Comparison of ENCODE assay signal across 8 cellular contexts in the genomic region with DNA sequence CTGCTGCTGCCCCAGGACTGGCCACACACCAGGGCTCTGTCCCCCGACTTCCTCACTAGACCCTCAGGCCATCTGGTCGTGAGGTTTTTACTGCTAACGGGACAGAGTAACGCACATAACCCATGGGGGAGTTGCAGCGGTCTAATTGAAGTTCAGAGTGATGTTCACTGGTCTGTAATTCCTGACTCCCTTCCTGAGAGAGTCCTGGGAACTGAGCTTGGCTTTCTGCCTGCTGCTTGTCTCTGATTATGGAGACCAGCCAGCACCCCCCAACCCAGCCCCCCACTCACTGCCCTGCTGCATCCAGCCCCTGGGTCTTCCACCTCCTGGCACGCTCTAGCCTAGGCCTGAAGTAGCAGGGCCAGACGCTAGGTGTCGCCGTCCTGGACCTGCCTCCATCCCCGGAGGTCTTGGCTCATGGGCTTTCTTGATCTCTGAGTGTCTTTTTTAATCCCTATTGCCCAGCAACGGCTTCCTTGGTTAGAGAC.
A peak's percentile ranks its signal among the peaks of the same experiment; 100 is the strongest.
DNase-seq lines count a peak whose midpoint lies in the region; ATAC-seq and TF ChIP-seq lines count a peak whose summit lies in the region.

No MANE protein-coding gene starts in this region.

- H3K4me1 ChIP-seq in GM23338 (ENCODE audit: insufficient read depth) (peaks cover 72% of the 10 kb centered on the region), fibroblast of lung (ENCODE audit: control insufficient read depth, extremely low read depth, insufficient read depth, low read length) (no peaks in the 10 kb centered on the region), psoas muscle (peaks cover 54% of the 10 kb centered on the region)

- H3K9me3 ChIP-seq in fibroblast of lung (ENCODE audit: control insufficient read depth, insufficient read depth, low read depth, low read length) (no peaks in the 10 kb centered on the region), psoas muscle (no peaks in the 10 kb centered on the region)

- H3K36me3 ChIP-seq in GM23338 (ENCODE audit: insufficient read depth) (no peaks in the 10 kb centered on the region), fibroblast of lung (ENCODE audit: control insufficient read depth, insufficient read depth, low read length) (no peaks in the 10 kb centered on the region), psoas muscle (ENCODE audit: insufficient read depth in 1 of 2, low read depth in 1 of 2) (no peaks in the 10 kb centered on the region)

- H2AFZ ChIP-seq in GM23338 (no peak overlapping the region), fibroblast of lung (ENCODE audit: low read length) (no peak overlapping the region)

- H3K9me3 Mint-ChIP-seq in GM23338 = no peaks in the 10 kb centered on the region
- H3K9me3 Mint-ChIP-seq in activated T-helper 1 cell treated with anti-CD3 and anti-CD28 coated beads, Interleukin-12 subunit alpha, Interleukin-12 subunit beta, Interleukin-2, Interleukin-4 antibody, amounts not matched to agents 30 ng/mL and 10 ng/mL and 1 ng/mL, durations not matched to agents 14 hours and 24 hours and 36 hours = no peaks in the 10 kb centered on the region

- H3K4me3 Mint-ChIP-seq in GM23338 = no peak overlapping the region; the same call in 2 of the 3 replicates
- H3K4me3 Mint-ChIP-seq in activated T-helper 1 cell treated with anti-CD3 and anti-CD28 coated beads, Interleukin-12 subunit alpha, Interleukin-12 subunit beta, Interleukin-2, Interleukin-4 antibody, amounts not matched to agents 30 ng/mL and 10 ng/mL and 1 ng/mL, durations not matched to agents 14 hours and 24 hours and 36 hours = no peak overlapping the region

- peak; percentile 88 for DNase-seq in DMS 273 (lab: John Stamatoyannopoulos, UW; ENCODE audit: unreplicated experiment)
- peak; percentile 78 for DNase-seq in GM23338 (ENCODE audit: low spot score)
- peak; percentile 34 to 40 for DNase-seq in fibroblast of lung (ENCODE audit: low read depth in 2 of 2)
- DNase-seq in psoas muscle = peak in 1 of 2 donors; percentile 70
- no peak for DNase-seq in NCI-H1048 (lab: John Stamatoyannopoulos, UW)
- DNase-seq in GDM1 (lab: John Stamatoyannopoulos, UW) = no peak
- no peak for DNase-seq in activated T-helper 1 cell treated with anti-CD3 and anti-CD28 coated beads, Interleukin-12 subunit alpha, Interleukin-12 subunit beta, Interleukin-2, Interleukin-4 antibody, amounts not matched to agents 30 ng/mL and 10 ng/mL and 1 ng/mL, durations not matched to agents 14 hours and 24 hours and 36 hours (ENCODE audit: low spot score)

- no peaks in the 10 kb centered on the region for H3K9me2 ChIP-seq in GM23338 (ENCODE audit: insufficient read depth)

- peaks cover 6% of the 10 kb centered on the region; the same call in 1 of the 2 replicates for H3K79me2 ChIP-seq in GM23338 (replicated peaks; ENCODE audit: insufficient read depth)
- H3K79me2 ChIP-seq in fibroblast of lung (ENCODE audit: control insufficient read depth, insufficient read depth, low read length) = no peaks in the 10 kb centered on the region

- H3K27ac Mint-ChIP-seq in GM23338 = no peak overlapping the region
- H3K27ac Mint-ChIP-seq in activated T-helper 1 cell treated with anti-CD3 and anti-CD28 coated beads, Interleukin-12 subunit alpha, Interleukin-12 subunit beta, Interleukin-2, Interleukin-4 antibody, amounts not matched to agents 30 ng/mL and 10 ng/mL and 1 ng/mL, durations not matched to agents 14 hours and 24 hours and 36 hours = no peak overlapping the region

- H3K27me3 Mint-ChIP-seq in GM23338 (ENCODE audit: insufficient read depth, low read depth, poor library complexity) = peaks cover 9% of the 10 kb centered on the region
- no peaks in the 10 kb centered on the region for H3K27me3 Mint-ChIP-seq in activated T-helper 1 cell treated with anti-CD3 and anti-CD28 coated beads, Interleukin-12 subunit alpha, Interleukin-12 subunit beta, Interleukin-2, Interleukin-4 antibody, amounts not matched to agents 30 ng/mL and 10 ng/mL and 1 ng/mL, durations not matched to agents 14 hours and 24 hours and 36 hours (ENCODE audit: insufficient read depth)

- no peaks in the 10 kb centered on the region for H3K27me3 ChIP-seq in GM23338 (ENCODE audit: insufficient read depth)
- H3K27me3 ChIP-seq in fibroblast of lung (ENCODE audit: control insufficient read depth, insufficient read depth, low read length) = no peaks in the 10 kb centered on the region
- no peaks in the 10 kb centered on the region for H3K27me3 ChIP-seq in psoas muscle (ENCODE audit: insufficient read depth in 3 of 3, low read length in 2 of 3)

- WGBS in psoas muscle, 3 donors = 43 to 53% (median 48%) methylated on average over 11 of the region's 11 CpGs

- intact Hi-C loops in psoas muscle (cut with DNase I) = no loop called here
- intact Hi-C loops in activated T-helper 1 cell treated with anti-CD3 and anti-CD28 coated beads, Interleukin-12 subunit alpha, Interleukin-12 subunit beta, Interleukin-2, Interleukin-4 antibody, amounts not matched to agents 30 ng/mL and 10 ng/mL and 1 ng/mL, durations not matched to agents 14 hours and 24 hours and 36 hours (cut with micrococcal nuclease) = no loop called here

- peak overlapping the region; percentile 57 for H3K4me2 ChIP-seq in GM23338
- H3K4me2 ChIP-seq in fibroblast of lung (ENCODE audit: extremely low read depth, insufficient read depth, low read length) = no peak overlapping the region

- TF ChIP-seq CTCF in GM23338 (conservative IDR thresholded peaks at IDR 0.05; ENCODE audit: low read depth in 2 of 2) (peak; percentile 71 to 85), fibroblast of lung (conservative IDR thresholded peaks at IDR 0.05 in 1 of 2, IDR thresholded peaks at IDR 0.05 in 1 of 2; ENCODE audit: low read depth in 1 of 2, low read length in 2 of 2) (peak; percentile 26 to 68), psoas muscle (IDR thresholded peaks at IDR 0.05) (peak; percentile 40)

- H3K4me3 ChIP-seq in GM23338 (no peak overlapping the region), fibroblast of lung (replicated peaks in 1 of 4; ENCODE audit: control extremely low read depth in 1 of 4, insufficient read depth in 1 of 4, low read depth in 3 of 4, low read length in 4 of 4) (no peak overlapping the region), psoas muscle (no peak overlapping the region)

- no peak overlapping the region for H3K9ac ChIP-seq in fibroblast of lung (ENCODE audit: insufficient read depth, low read length)

- H4K20me1 ChIP-seq in GM23338 (replicated peaks; ENCODE audit: insufficient read depth) (peaks cover 11% of the 10 kb centered on the region; the same call in 1 of the 2 replicates), fibroblast of lung (ENCODE audit: control insufficient read depth, extremely low read depth, insufficient read depth, low read length) (no peaks in the 10 kb centered on the region)

- H3K36me3 Mint-ChIP-seq in GM23338 (ENCODE audit: low read depth) = no peaks in the 10 kb centered on the region
- H3K36me3 Mint-ChIP-seq in activated T-helper 1 cell treated with anti-CD3 and anti-CD28 coated beads, Interleukin-12 subunit alpha, Interleukin-12 subunit beta, Interleukin-2, Interleukin-4 antibody, amounts not matched to agents 30 ng/mL and 10 ng/mL and 1 ng/mL, durations not matched to agents 14 hours and 24 hours and 36 hours (ENCODE audit: low read depth) = peaks cover 10% of the 10 kb centered on the region

- ATAC-seq in GM23338 = peak; percentile 82
- ATAC-seq in SK-N-SH treated with all-trans-retinoic acid at 6 μM for 48 hours = peak; percentile 68
- ATAC-seq in psoas muscle = peak; percentile 32 to 58 (median 54)

- H3K4me1 Mint-ChIP-seq in GM23338 = peaks cover 83% of the 10 kb centered on the region
- H3K4me1 Mint-ChIP-seq in activated T-helper 1 cell treated with anti-CD3 and anti-CD28 coated beads, Interleukin-12 subunit alpha, Interleukin-12 subunit beta, Interleukin-2, Interleukin-4 antibody, amounts not matched to agents 30 ng/mL and 10 ng/mL and 1 ng/mL, durations not matched to agents 14 hours and 24 hours and 36 hours (ENCODE audit: low read depth) = peaks cover 5% of the 10 kb centered on the region

- H3K27ac ChIP-seq in GM23338 (ENCODE audit: low read depth) (no peak overlapping the region), fibroblast of lung (ENCODE audit: insufficient read depth, low read length) (no peak overlapping the region), psoas muscle (peak overlapping the region; percentile 47)

- H3F3A ChIP-seq in GM23338 (replicated peaks; ENCODE audit: low read depth) = no peaks in the 10 kb centered on the region

TF ChIP-seq in GM23338, 12 proteins besides CTCF, POLR2A, EP300 and RAD21:
- TF ChIP-seq ZNF114 (CRISPR knock-in tag; IDR thresholded peaks at IDR 0.05) = no peak

TF ChIP-seq in SK-N-SH treated with all-trans-retinoic acid at 6 μM for 48 hours, 23 proteins besides CTCF, POLR2A, EP300 and RAD21:
- peak; percentile 40; the same call in 1 of the 2 replicates for TF ChIP-seq TCF4 (CRISPR knock-in tag; IDR thresholded peaks at IDR 0.05; ENCODE audit: borderline replicate concordance)
- TF ChIP-seq, protein P1, sequence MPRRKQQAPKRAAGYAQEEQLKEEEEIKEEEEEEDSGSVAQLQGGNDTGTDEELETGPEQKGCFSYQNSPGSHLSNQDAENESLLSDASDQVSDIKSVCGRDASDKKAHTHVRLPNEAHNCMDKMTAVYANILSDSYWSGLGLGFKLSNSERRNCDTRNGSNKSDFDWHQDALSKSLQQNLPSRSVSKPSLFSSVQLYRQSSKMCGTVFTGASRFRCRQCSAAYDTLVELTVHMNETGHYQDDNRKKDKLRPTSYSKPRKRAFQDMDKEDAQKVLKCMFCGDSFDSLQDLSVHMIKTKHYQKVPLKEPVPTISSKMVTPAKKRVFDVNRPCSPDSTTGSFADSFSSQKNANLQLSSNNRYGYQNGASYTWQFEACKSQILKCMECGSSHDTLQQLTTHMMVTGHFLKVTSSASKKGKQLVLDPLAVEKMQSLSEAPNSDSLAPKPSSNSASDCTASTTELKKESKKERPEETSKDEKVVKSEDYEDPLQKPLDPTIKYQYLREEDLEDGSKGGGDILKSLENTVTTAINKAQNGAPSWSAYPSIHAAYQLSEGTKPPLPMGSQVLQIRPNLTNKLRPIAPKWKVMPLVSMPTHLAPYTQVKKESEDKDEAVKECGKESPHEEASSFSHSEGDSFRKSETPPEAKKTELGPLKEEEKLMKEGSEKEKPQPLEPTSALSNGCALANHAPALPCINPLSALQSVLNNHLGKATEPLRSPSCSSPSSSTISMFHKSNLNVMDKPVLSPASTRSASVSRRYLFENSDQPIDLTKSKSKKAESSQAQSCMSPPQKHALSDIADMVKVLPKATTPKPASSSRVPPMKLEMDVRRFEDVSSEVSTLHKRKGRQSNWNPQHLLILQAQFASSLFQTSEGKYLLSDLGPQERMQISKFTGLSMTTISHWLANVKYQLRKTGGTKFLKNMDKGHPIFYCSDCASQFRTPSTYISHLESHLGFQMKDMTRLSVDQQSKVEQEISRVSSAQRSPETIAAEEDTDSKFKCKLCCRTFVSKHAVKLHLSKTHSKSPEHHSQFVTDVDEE (CRISPR knock-in tag; IDR thresholded peaks at IDR 0.05) = peak; percentile 41; the same call in 1 of the 2 replicates
- TF ChIP-seq ZNF70 (CRISPR knock-in tag; IDR thresholded peaks at IDR 0.05) = peak; percentile 26; the same call in 1 of the 2 replicates
- no peak; the same call in 1 of the 2 replicates for TF ChIP-seq ZNF565 (CRISPR knock-in tag; conservative IDR thresholded peaks at IDR 0.05; ENCODE audit: low read depth)
- TF ChIP-seq CSDC2 (CRISPR knock-in tag; IDR thresholded peaks at IDR 0.05) = no peak
- TF ChIP-seq SNAI2 (CRISPR knock-in tag; IDR thresholded peaks at IDR 0.05) = no peak

Comparison
In these comparisons a context has a peak if more than half of its experiments do, and no peak if none do; other contexts are left out.
1. DNase-seq: peak in DMS 273 (single experiment), GM23338 (single experiment) and fibroblast of lung (2 of 2); none in NCI-H1048 (single experiment), GDM1 (single experiment) and activated T-helper 1 cell treated with anti-CD3 and anti-CD28 coated beads, Interleukin-12 subunit alpha, Interleukin-12 subunit beta, Interleukin-2, Interleukin-4 antibody, amounts not matched to agents 30 ng/mL and 10 ng/mL and 1 ng/mL, durations not matched to agents 14 hours and 24 hours and 36 hours (single experiment).
2. Peak in every context shown above with its lines, with median percentiles within 50 percentile points of each other: ATAC-seq and CTCF ChIP-seq.